ENCODE assay signal across 8 cellular contexts in the genomic region with DNA sequence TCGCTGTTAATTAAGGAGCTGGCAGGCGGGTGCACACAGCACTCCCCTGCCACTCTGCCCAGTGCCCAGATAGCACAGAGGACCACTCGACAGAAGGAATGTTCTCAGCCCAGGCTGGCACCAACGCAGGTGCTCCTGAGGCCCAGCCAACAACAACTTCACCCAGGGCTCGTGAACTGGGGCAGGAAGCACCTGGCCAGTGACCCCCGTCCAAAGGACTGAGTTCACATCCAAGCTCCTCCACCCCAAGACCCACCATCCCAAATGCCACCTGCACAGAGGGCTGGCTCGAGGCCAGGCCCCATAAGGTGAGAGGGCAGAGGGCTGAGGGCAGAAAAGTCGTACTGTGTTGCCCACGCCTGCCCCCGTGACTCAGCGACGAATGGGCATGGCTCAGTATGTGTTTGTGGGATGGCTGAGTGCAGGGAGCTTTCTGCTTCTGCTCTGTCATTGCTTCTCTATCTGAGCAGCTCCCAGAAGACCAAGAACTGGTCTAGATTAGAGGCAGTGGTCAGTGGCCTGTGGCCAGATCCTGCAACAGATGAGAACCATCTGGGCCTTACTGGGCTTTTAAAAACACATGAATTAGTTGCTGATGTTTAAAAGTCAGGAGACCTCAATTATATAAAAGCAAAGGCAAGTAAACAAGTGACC.
DNase-seq lines count a peak whose midpoint lies in the region; ATAC-seq, FAIRE-seq and TF ChIP-seq lines count a peak whose summit lies in the region.

No MANE protein-coding gene starts in this region.

- no peaks in the 10 kb centered on the region for H3K9me3 ChIP-seq in DND-41 (ENCODE audit: insufficient read depth, low read length, severe bottlenecking)

- peak overlapping the region; percentile 43; the same call in 1 of the 2 replicates for H2AFZ ChIP-seq in DND-41 (ENCODE audit: low read depth, low read length)

- H3K4me1 ChIP-seq in DND-41 (ENCODE audit: insufficient read depth, low read length): peaks cover 70% of the 10 kb centered on the region

- peak overlapping the region; percentile 71 for H3K9ac ChIP-seq in DND-41 (ENCODE audit: low read depth, low read length)

- peak overlapping the region; percentile 98 to 100 (median 100) for H3K27ac Mint-ChIP-seq in immature natural killer cell

- DNase-seq in DND-41 (peak; percentile 80), RWPE1 (ENCODE audit: low spot score) (no peak), astrocyte of the spinal cord (ENCODE audit: low read depth, low spot score) (peak; percentile 78), immature natural killer cell (peak; percentile 55 to 61 (median 56)), GM19239 (ENCODE audit: insufficient read length, low spot score) (no peak), NCI-H82 (lab: John Stamatoyannopoulos, UW) (no peak), cerebellar nuclear complex (lab: John Stamatoyannopoulos, UW) (no peak)
- peak; percentile 54 to 62 for DNase-seq in stimulated activated CD4-positive, alpha-beta T cell treated with anti-CD3 and anti-CD28 coated beads, Interleukin-2, amount 100 ng/mL, for 24 hours

- peaks cover 70 to 76% of the 10 kb centered on the region in 2 donors for H3K4me1 Mint-ChIP-seq in immature natural killer cell

- peaks cover 8 to 22% (median 13%) of the 10 kb centered on the region in 3 donors for H3K36me3 Mint-ChIP-seq in immature natural killer cell

- H3K4me3 ChIP-seq in DND-41 (ENCODE audit: low read depth in 1 of 2, low read length in 2 of 2) (peak overlapping the region in 1 of 2 experiments; percentile 4; a peak in 1 of 4 replicates), astrocyte of the spinal cord (ENCODE audit: low read depth, low read length) (no peak overlapping the region)

- peak overlapping the region; percentile 99 for H3K27ac ChIP-seq in DND-41 (ENCODE audit: low read length)
- H3K27ac ChIP-seq in RWPE1: peak overlapping the region; percentile 51

- 0 out of 2 replicates have a peak, but pooled peaks cover 3% of the 10 kb centered on the region for H3K79me2 ChIP-seq in DND-41 (ENCODE audit: insufficient read depth, low read length)

- POLR2A ChIA-PET in RWPE1 (lab: Yijun Ruan, JAX; ENCODE audit: low non-redundant PET): no interaction called here

- peak; percentile 35 for ATAC-seq in DND-41 (ENCODE audit: insufficient read depth, low read depth)

- peaks cover 26 to 33% (median 30%) of the 10 kb centered on the region in 3 donors for H3K27me3 Mint-ChIP-seq in immature natural killer cell (ENCODE audit: low read depth in 3 of 3)

- peak overlapping the region; percentile 72 for H3K4me2 ChIP-seq in DND-41 (ENCODE audit: insufficient read depth, low read length)

- H4K20me1 ChIP-seq in DND-41 (ENCODE audit: insufficient read depth, low read length): peaks cover 3% of the 10 kb centered on the region; the same call in 1 of the 2 replicates

- peaks cover 70% of the 10 kb centered on the region for H3K36me3 ChIP-seq in DND-41 (ENCODE audit: insufficient read depth, low read length)

- TF ChIP-seq CTCF in DND-41 (IDR thresholded peaks at IDR 0.05; ENCODE audit: borderline replicate concordance, extremely low read depth, low read length, poor library complexity, severe bottlenecking) (no peak), RWPE1 (conservative IDR thresholded peaks at IDR 0.05; ENCODE audit: low read depth) (no peak), astrocyte of the spinal cord (IDR thresholded peaks at IDR 0.05; ENCODE audit: low read depth, low read length) (no peak)

- in situ Hi-C loops in astrocyte of the spinal cord (cut with HindIII; ENCODE audit: low sequenced_read_pairs): no loop called here

- H3K4me3 Mint-ChIP-seq in immature natural killer cell: peak overlapping the region; percentile 84 to 92 (median 85)

- no peak for FAIRE-seq in GM19239 (lab: Jason Lieb, UNC)

- no peaks in the 10 kb centered on the region for H3K27me3 ChIP-seq in DND-41 (ENCODE audit: insufficient read depth, low read length, poor library complexity)

- H3K9me3 Mint-ChIP-seq in immature natural killer cell: no peaks in the 10 kb centered on the region

- CTCF ChIA-PET in RWPE1 (lab: Yijun Ruan, JAX): interaction anchor here (0.6 to 3.0 kb wide), 3 partner anchors 42 to 210 kb away, joined by 4 to 14 read pairs (median 6); no protein-coding TSS in a partner anchor

Comparison
In these comparisons a context has a peak if more than half of its experiments do, and no peak if none do; other contexts are left out.
1. DNase-seq: peak in DND-41 (single experiment), astrocyte of the spinal cord (single experiment), immature natural killer cell (3 of 3) and stimulated activated CD4-positive, alpha-beta T cell treated with anti-CD3 and anti-CD28 coated beads, Interleukin-2, amount 100 ng/mL, for 24 hours (2 of 2); none in RWPE1 (single experiment), GM19239 (single experiment), NCI-H82 (single experiment) and cerebellar nuclear complex (0 of 2).